13 cellular contexts compared by ENCODE assay signal in the genomic region with DNA sequence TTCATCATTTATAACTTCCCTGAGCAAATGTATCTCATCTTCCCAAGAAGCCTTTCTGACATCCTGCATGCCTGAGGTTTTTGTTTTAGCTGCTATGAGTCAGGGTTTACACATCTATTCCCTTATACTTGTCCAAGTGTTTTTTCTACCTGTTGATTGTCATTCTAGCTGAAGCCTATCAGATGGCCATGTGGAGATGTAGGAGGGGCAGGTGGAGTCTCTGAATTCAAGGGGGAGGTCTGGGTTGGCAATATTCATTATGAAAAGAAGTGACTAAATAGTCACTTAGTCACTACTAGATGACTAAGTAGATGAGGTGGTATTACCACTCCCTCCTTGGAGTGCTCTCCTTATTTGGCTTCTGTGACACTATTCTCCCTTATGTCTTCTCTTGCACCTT. TPM values are rescaled to one million over a fixed set of nuclear protein-coding genes. Genes with fewer than 3 reads are reported as not detected.
DNase-seq lines count a peak whose midpoint lies in the region; TF ChIP-seq lines count a peak whose summit lies in the region.
"Had no signal": no experiment of that assay in that cellular context is flagged by ENCODE, and none has a peak within 500 bp of the region (broad histone marks: within the 10 kb centered on the region; RNA-seq: fewer than 3 reads in every experiment).

No MANE protein-coding gene starts in this region.

- peak overlapping the region; percentile 13 for H3K27ac Mint-ChIP-seq in activated T-cell treated with anti-CD3 and anti-CD28 coated beads, Interleukin-2, amount 50 U/mL, for 24 hours
- H3K27ac Mint-ChIP-seq: CD8-positive, alpha-beta memory T cell; T-helper 2 cell treated with Interferon-gamma antibody and Interleukin-4, amounts not matched to agents 5 μg/mL and 100 μg/mL, for 36 hours had no signal

- in situ Hi-C loops in ACHN (cut with HindIII; ENCODE audit: low pct_ligation_motif_present, low pct_unique_long_range_greater_than_20kb, low sequenced_read_pairs): no loop called here

- no peaks in the 10 kb centered on the region for H3K9me3 Mint-ChIP-seq in activated T-cell treated with anti-CD3 and anti-CD28 coated beads, Interleukin-2, amount 50 U/mL, for 24 hours
- H3K9me3 Mint-ChIP-seq: CD8-positive, alpha-beta memory T cell; T-helper 2 cell treated with Interferon-gamma antibody and Interleukin-4, amounts not matched to agents 5 μg/mL and 100 μg/mL, for 36 hours had no signal

- no peak for TF ChIP-seq POLR2A in thyroid gland (IDR thresholded peaks at IDR 0.05)

- H3K27ac ChIP-seq in colonic mucosa (no peak overlapping the region), thyroid gland (no peak overlapping the region)
- H3K27ac ChIP-seq: hepatocyte, HL-60 had no signal

- no peaks in the 10 kb centered on the region for H3K36me3 Mint-ChIP-seq in activated T-cell treated with anti-CD3 and anti-CD28 coated beads, Interleukin-2, amount 50 U/mL, for 24 hours (ENCODE audit: low read depth)
- H3K36me3 Mint-ChIP-seq: CD8-positive, alpha-beta memory T cell had no signal

- intact Hi-C loops in colonic mucosa (cut with DNase I): no loop called here
- intact Hi-C loops in thyroid gland (cut with DNase I): no loop called here

- no peaks in the 10 kb centered on the region for H3K4me1 ChIP-seq in colonic mucosa
- H3K4me1 ChIP-seq in thyroid gland: peaks cover 13 to 32% of the 10 kb centered on the region in 2 donors

- H3K9ac ChIP-seq in colonic mucosa (ENCODE audit: low read depth in 2 of 2, low read length in 2 of 2): no peak overlapping the region

- TF ChIP-seq CTCF in colonic mucosa (IDR thresholded peaks at IDR 0.05) (no peak), thyroid gland (IDR thresholded peaks at IDR 0.05) (no peak)

- DNase-seq in ACHN: peak; percentile 67
- DNase-seq in GOT3 (lab: John Stamatoyannopoulos, UW): peak; percentile 56
- no peak for DNase-seq in activated T-cell treated with anti-CD3 and anti-CD28 coated beads, Interleukin-2, amount 50 U/mL, for 24 hours
- peak; percentile 97 for DNase-seq in kidney glomerular epithelial cell (lab: John Stamatoyannopoulos, UW)
- no peak for DNase-seq in colonic mucosa
- no peak for DNase-seq in thyroid gland
- DNase-seq in middle frontal gyrus (ENCODE audit: extremely low spot score, low spot score): no peak
- DNase-seq in Ammon's horn (ENCODE audit: low spot score): no peak
- DNase-seq: CD8-positive, alpha-beta memory T cell; NCI-H146 had no signal

- peaks cover 21% of the 10 kb centered on the region for H3K27me3 Mint-ChIP-seq in activated T-cell treated with anti-CD3 and anti-CD28 coated beads, Interleukin-2, amount 50 U/mL, for 24 hours

- H3K27me3 ChIP-seq in colonic mucosa (no peaks in the 10 kb centered on the region), thyroid gland (no peaks in the 10 kb centered on the region)
- H3K27me3 ChIP-seq: hepatocyte had no signal

- H3K4me1 Mint-ChIP-seq in activated T-cell treated with anti-CD3 and anti-CD28 coated beads, Interleukin-2, amount 50 U/mL, for 24 hours (ENCODE audit: low read depth): peaks cover 14% of the 10 kb centered on the region
- H3K4me1 Mint-ChIP-seq: CD8-positive, alpha-beta memory T cell had no signal

- H3K4me3 ChIP-seq in colonic mucosa: no peak overlapping the region
- no peak overlapping the region for H3K4me3 ChIP-seq in thyroid gland (replicated peaks in 1 of 3)
- H3K4me3 ChIP-seq: hepatocyte had no signal

- H3K36me3 ChIP-seq in colonic mucosa (no peaks in the 10 kb centered on the region), thyroid gland (no peaks in the 10 kb centered on the region)

- H3K9me3 ChIP-seq in colonic mucosa (no peaks in the 10 kb centered on the region), thyroid gland (no peaks in the 10 kb centered on the region)

- H3K4me3 Mint-ChIP-seq in activated T-cell treated with anti-CD3 and anti-CD28 coated beads, Interleukin-2, amount 50 U/mL, for 24 hours: no peak overlapping the region
- H3K4me3 Mint-ChIP-seq: CD8-positive, alpha-beta memory T cell; T-helper 2 cell treated with Interferon-gamma antibody and Interleukin-4, amounts not matched to agents 5 μg/mL and 100 μg/mL, for 36 hours had no signal

RNA-seq across cellular contexts. Expression of a gene that starts 52.4 kb away (rescaled TPM):
- total RNA-seq in colonic mucosa (under 1 TPM in 1 of 2 donors, not detected in 1; 0.17 TPM), thyroid gland (under 1 TPM in 1 of 4 donors, not detected in 3; 0.81 TPM)

Comparison
In these comparisons a context has a peak if more than half of its experiments do, and no peak if none do; other contexts are left out.
1. DNase-seq: peak in ACHN (single experiment), GOT3 (single experiment) and kidney glomerular epithelial cell (single experiment); none in activated T-cell treated with anti-CD3 and anti-CD28 coated beads, Interleukin-2, amount 50 U/mL, for 24 hours (single experiment), colonic mucosa (single experiment), thyroid gland (0 of 2), middle frontal gyrus (single experiment) and Ammon's horn (single experiment).